Comparison of ENCODE assay signal across 8 cellular contexts in the genomic region with DNA sequence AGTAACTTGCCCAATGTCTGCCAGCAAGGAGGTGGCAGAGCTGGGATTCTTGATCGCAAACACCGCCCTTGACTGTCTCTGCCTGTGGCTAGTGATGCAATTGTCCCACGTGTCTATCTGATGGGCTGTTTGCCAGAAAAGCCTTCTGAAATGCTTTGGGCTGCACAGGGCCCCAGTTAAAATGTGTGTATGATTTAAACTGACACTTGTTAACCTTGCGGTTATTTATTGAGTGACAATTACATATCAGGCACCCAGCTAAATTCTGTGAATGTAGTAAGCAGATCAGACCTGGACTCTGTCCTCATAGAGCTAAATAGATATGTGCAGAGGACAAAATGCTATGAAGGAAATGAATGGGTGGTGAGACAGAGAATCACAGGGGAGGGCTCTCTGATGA. TPM values are rescaled to one million over a fixed set of nuclear protein-coding genes. Genes with fewer than 3 reads are reported as not detected.
DNase-seq lines count a peak whose midpoint lies in the region; ATAC-seq, FAIRE-seq and TF ChIP-seq lines count a peak whose summit lies in the region.

No MANE protein-coding gene starts in this region.

- no peak overlapping the region for H3K4me3 Mint-ChIP-seq in activated naive CD4-positive, alpha-beta T cell treated with anti-CD3 and anti-CD28 coated beads, Interleukin-2, amount 10 ng/mL, durations not matched to agents 7 days and 5 days
- no peak overlapping the region for H3K4me3 Mint-ChIP-seq in astrocyte (ENCODE audit: unreplicated experiment)
- no peak overlapping the region for H3K4me3 Mint-ChIP-seq in neural progenitor cell

- CTCF ChIA-PET in activated naive CD4-positive, alpha-beta T cell treated with anti-CD3 and anti-CD28 coated beads, Interleukin-2, amount 10 ng/mL, durations not matched to agents 7 days and 5 days (lab: Charles Lee), result interaction anchor here (1.5 kb wide), 1 partner anchor 645 kb away, joined by 5 read pairs; no protein-coding TSS in a partner anchor

- H3K9ac ChIP-seq in astrocyte (ENCODE audit: low read length), result no peak overlapping the region
- H3K9ac ChIP-seq in neural progenitor cell, result no peak overlapping the region

- no peaks in the 10 kb centered on the region for H3K27me3 ChIP-seq in astrocyte (ENCODE audit: insufficient read depth, low read length)
- H3K27me3 ChIP-seq in thyroid gland, result no peaks in the 10 kb centered on the region
- no peaks in the 10 kb centered on the region for H3K27me3 ChIP-seq in neural progenitor cell

- 6 to 11% methylated on average over 4 of the region's 4 CpGs for WGBS in thyroid gland, 2 donors

- H3K9me3 ChIP-seq in astrocyte (ENCODE audit: insufficient read depth, low read depth, low read length), result peaks cover 5% of the 10 kb centered on the region
- no peaks in the 10 kb centered on the region for H3K9me3 ChIP-seq in thyroid gland
- H3K9me3 ChIP-seq in neural progenitor cell (ENCODE audit: low read depth), result no peaks in the 10 kb centered on the region

- H3K27ac ChIP-seq in astrocyte (ENCODE audit: low read depth, low read length) (no peak overlapping the region), thyroid gland (no peak overlapping the region), neural progenitor cell (no peak overlapping the region)

- intact Hi-C loops in thyroid gland (cut with DNase I), result no loop called here

- no peaks in the 10 kb centered on the region for H3K79me2 ChIP-seq in astrocyte (ENCODE audit: insufficient read depth, low read length)
- no peaks in the 10 kb centered on the region for H3K79me2 ChIP-seq in neural progenitor cell (ENCODE audit: low read depth)

- peak overlapping the region; percentile 14 for H2AFZ ChIP-seq in astrocyte (ENCODE audit: low read depth, low read length)
- H2AFZ ChIP-seq in neural progenitor cell (replicated peaks), result no peak overlapping the region

- peak; percentile 58 for DNase-seq in activated naive CD4-positive, alpha-beta T cell treated with anti-CD3 and anti-CD28 coated beads, Interleukin-2, amount 10 ng/mL, durations not matched to agents 7 days and 5 days
- DNase-seq in activated naive CD4-positive, alpha-beta T cell (lab: John Stamatoyannopoulos, UW), result no peak
- DNase-seq in astrocyte (ENCODE audit: low read depth) (peak; percentile 74), left lobe of liver (ENCODE audit: low spot score) (peak; percentile 79), thyroid gland (peak; percentile 68 to 72), neural progenitor cell (ENCODE audit: low spot score) (no peak)

- peaks cover 19% of the 10 kb centered on the region for H3K27me3 Mint-ChIP-seq in activated naive CD4-positive, alpha-beta T cell treated with anti-CD3 and anti-CD28 coated beads, Interleukin-2, amount 10 ng/mL, durations not matched to agents 7 days and 5 days
- peaks cover 23% of the 10 kb centered on the region for H3K27me3 Mint-ChIP-seq in astrocyte (ENCODE audit: low read depth, unreplicated experiment)
- H3K27me3 Mint-ChIP-seq in neural progenitor cell (ENCODE audit: insufficient read depth, low read depth), result peaks cover 2% of the 10 kb centered on the region

- ATAC-seq in SK-N-SH treated with all-trans-retinoic acid at 6 μM for 48 hours (peak; percentile 91), left lobe of liver (peak; percentile 90), GM19397 (IDR thresholded peaks at IDR 0.05; ENCODE audit: unreplicated experiment) (no peak)

- H3K36me3 ChIP-seq in astrocyte (ENCODE audit: insufficient read depth, low read length), result no peaks in the 10 kb centered on the region
- no peaks in the 10 kb centered on the region for H3K36me3 ChIP-seq in thyroid gland
- no peaks in the 10 kb centered on the region for H3K36me3 ChIP-seq in neural progenitor cell

- TF ChIP-seq POLR2A in thyroid gland (IDR thresholded peaks at IDR 0.05), result no peak

- H3K9me3 Mint-ChIP-seq in activated naive CD4-positive, alpha-beta T cell treated with anti-CD3 and anti-CD28 coated beads, Interleukin-2, amount 10 ng/mL, durations not matched to agents 7 days and 5 days, result peaks cover 33% of the 10 kb centered on the region
- H3K9me3 Mint-ChIP-seq in astrocyte (ENCODE audit: unreplicated experiment) (peaks cover 12% of the 10 kb centered on the region), neural progenitor cell (peaks cover 21% of the 10 kb centered on the region)

- no peak for TF ChIP-seq CTCF in astrocyte (IDR thresholded peaks at IDR 0.05; ENCODE audit: insufficient read depth, low read depth, low read length)
- TF ChIP-seq CTCF in thyroid gland (IDR thresholded peaks at IDR 0.05), result no peak
- TF ChIP-seq CTCF in neural progenitor cell (IDR thresholded peaks at IDR 0.05), result no peak

- H3K36me3 Mint-ChIP-seq in activated naive CD4-positive, alpha-beta T cell treated with anti-CD3 and anti-CD28 coated beads, Interleukin-2, amount 10 ng/mL, durations not matched to agents 7 days and 5 days, result peaks cover 41% of the 10 kb centered on the region
- peaks cover 2% of the 10 kb centered on the region for H3K36me3 Mint-ChIP-seq in astrocyte (ENCODE audit: low read depth, unreplicated experiment)
- H3K36me3 Mint-ChIP-seq in neural progenitor cell, result no peaks in the 10 kb centered on the region

- H4K20me1 ChIP-seq in astrocyte (ENCODE audit: insufficient read depth, low read length) (no peaks in the 10 kb centered on the region), neural progenitor cell (ENCODE audit: low read depth) (no peaks in the 10 kb centered on the region)

- H3K4me1 ChIP-seq in astrocyte (ENCODE audit: insufficient read depth, low read length) (peaks cover 13% of the 10 kb centered on the region), thyroid gland (peaks cover 5 to 6% of the 10 kb centered on the region in 2 donors), neural progenitor cell (no peaks in the 10 kb centered on the region)

- FAIRE-seq in astrocyte (lab: Jason Lieb, UNC), result peak; percentile 75

- peak overlapping the region; percentile 26 for H3K27ac Mint-ChIP-seq in activated naive CD4-positive, alpha-beta T cell treated with anti-CD3 and anti-CD28 coated beads, Interleukin-2, amount 10 ng/mL, durations not matched to agents 7 days and 5 days
- H3K27ac Mint-ChIP-seq in astrocyte (ENCODE audit: unreplicated experiment) (peak overlapping the region; percentile 23), neural progenitor cell (no peak overlapping the region)

- H3K4me2 ChIP-seq in astrocyte (ENCODE audit: low read length) (peak overlapping the region; percentile 8), neural progenitor cell (no peak overlapping the region)

- peaks cover 68% of the 10 kb centered on the region for H3K4me1 Mint-ChIP-seq in activated naive CD4-positive, alpha-beta T cell treated with anti-CD3 and anti-CD28 coated beads, Interleukin-2, amount 10 ng/mL, durations not matched to agents 7 days and 5 days
- peaks cover 26% of the 10 kb centered on the region for H3K4me1 Mint-ChIP-seq in astrocyte (ENCODE audit: low read depth, unreplicated experiment)
- H3K4me1 Mint-ChIP-seq in neural progenitor cell, result no peaks in the 10 kb centered on the region

- H3K4me3 ChIP-seq in astrocyte (ENCODE audit: insufficient read depth, low read depth, low read length) (no peak overlapping the region), thyroid gland (replicated peaks in 1 of 3) (no peak overlapping the region), neural progenitor cell (no peak overlapping the region)

- H3F3A ChIP-seq in neural progenitor cell (ENCODE audit: low read depth), result peaks cover 8% of the 10 kb centered on the region

TF ChIP-seq in SK-N-SH treated with all-trans-retinoic acid at 6 μM for 48 hours, 23 proteins besides CTCF, POLR2A, EP300 and RAD21:
- TF ChIP-seq CSRNP3 (CRISPR knock-in tag; IDR thresholded peaks at IDR 0.05) (no peak), ISL1 (CRISPR knock-in tag; IDR thresholded peaks at IDR 0.05) (0 out of 2 replicates have a peak, but pooled peaks have one; percentile 9), TOX (CRISPR knock-in tag; IDR thresholded peaks at IDR 0.05; ENCODE audit: borderline replicate concordance) (no peak), TCF4 (CRISPR knock-in tag; IDR thresholded peaks at IDR 0.05; ENCODE audit: borderline replicate concordance) (peak; percentile 24; the same call in 1 of the 2 replicates)

RNA-seq across cellular contexts. Expression of gene IL12B, which starts 11.6 kb away (rescaled TPM):
- total RNA-seq in astrocyte, result not detected in 2 replicates
- not detected for total RNA-seq in left lobe of liver
- not detected for total RNA-seq in thyroid gland
- total RNA-seq in neural progenitor cell (ENCODE audit: low replicate concordance), result not detected in 2 replicates

Comparison
In these comparisons a context has a peak if more than half of its experiments do, and no peak if none do; other contexts are left out.
1. DNase-seq: peak in activated naive CD4-positive, alpha-beta T cell treated with anti-CD3 and anti-CD28 coated beads, Interleukin-2, amount 10 ng/mL, durations not matched to agents 7 days and 5 days (single experiment), astrocyte (single experiment), left lobe of liver (single experiment) and thyroid gland (2 of 2); none in activated naive CD4-positive, alpha-beta T cell (0 of 4) and neural progenitor cell (single experiment).